In genomic region chr17:57919912-57920311, GRCh38 we compare ENCODE assay signal across 23 cellular contexts. TPM values are rescaled to one million over a fixed set of nuclear protein-coding genes. Genes with fewer than 3 reads are reported as not detected.
DNase-seq lines count a peak whose midpoint lies in the region; ATAC-seq and TF ChIP-seq lines count a peak whose summit lies in the region.
"Had no signal": no experiment of that assay in that cellular context is flagged by ENCODE, and none has a peak within 500 bp of the region (broad histone marks: within the 10 kb centered on the region; RNA-seq: fewer than 3 reads in every experiment).

No MANE protein-coding gene starts in this region.

- H3K27me3 Mint-ChIP-seq in endodermal cell (ENCODE audit: insufficient read depth) (peaks cover 9% of the 10 kb centered on the region), neural progenitor cell (ENCODE audit: insufficient read depth, low read depth) (peaks cover 14% of the 10 kb centered on the region), type B pancreatic cell (no peaks in the 10 kb centered on the region)
- H3K27me3 Mint-ChIP-seq: CD4-positive, alpha-beta T cell had no signal

- no peak overlapping the region for H3K9ac ChIP-seq in endodermal cell (ENCODE audit: extremely low read depth, low read length, poor library complexity, severe bottlenecking)
- H3K9ac ChIP-seq in neural progenitor cell: no peak overlapping the region

- H3K27ac ChIP-seq in endodermal cell (ENCODE audit: low read depth, low read length) (peak overlapping the region; percentile 13), neural progenitor cell (peak overlapping the region; percentile 71)
- H3K27ac ChIP-seq: 22Rv1, HL-60 had no signal

- peaks cover 67% of the 10 kb centered on the region for H3F3A ChIP-seq in neural progenitor cell (ENCODE audit: low read depth)

- peaks cover 56% of the 10 kb centered on the region for H3K4me1 Mint-ChIP-seq in endodermal cell
- H3K4me1 Mint-ChIP-seq in neural progenitor cell: peaks cover 86% of the 10 kb centered on the region
- peaks cover 62% of the 10 kb centered on the region for H3K4me1 Mint-ChIP-seq in type B pancreatic cell (ENCODE audit: unreplicated experiment)
- H3K4me1 Mint-ChIP-seq: stimulated activated naive B cell treated with anti-CD40 and anti-IgM and Interleukin-4, amounts not matched to agents 10 μg/mL and 1 μg/mL and 100 μg/mL, for 72 hours had no signal

- H3K36me3 ChIP-seq in endodermal cell (ENCODE audit: control insufficient read depth, insufficient read depth, low read length) (no peaks in the 10 kb centered on the region), neural progenitor cell (no peaks in the 10 kb centered on the region)
- H3K36me3 ChIP-seq: adrenal gland, tibial nerve had no signal

- H3K36me3 Mint-ChIP-seq in endodermal cell (ENCODE audit: low read depth) (peaks cover 2% of the 10 kb centered on the region), neural progenitor cell (peaks cover 2% of the 10 kb centered on the region), type B pancreatic cell (no peaks in the 10 kb centered on the region)
- H3K36me3 Mint-ChIP-seq: stimulated activated naive B cell treated with anti-CD40 and anti-IgM and Interleukin-4, amounts not matched to agents 10 μg/mL and 1 μg/mL and 100 μg/mL, for 72 hours had no signal

- WGBS in endodermal cell (ENCODE audit: insufficient coverage in 1 of 2, insufficient read length in 1 of 2), 2 experiments: 64 to 72% methylated on average over 5 of the region's 5 CpGs

- DNase-seq in NCI-H1417 (lab: John Stamatoyannopoulos, UW): peak in 2 of 3 experiments; percentile 36 to 59
- no peak for DNase-seq in NCI-H1417 treated with DMSO at 0.1 percent for 48 hours (lab: John Stamatoyannopoulos, UW)
- peak; percentile 59 for DNase-seq in endodermal cell
- peak; percentile 60 for DNase-seq in neural progenitor cell (ENCODE audit: low spot score)
- DNase-seq in type B pancreatic cell (ENCODE audit: extremely low spot score, unreplicated experiment): no peak
- no peak for DNase-seq in activated effector memory CD4-positive, alpha-beta T cell treated with anti-CD3 and anti-CD28 coated beads, Interleukin-2, amount 50 U/mL, for 16 hours
- DNase-seq: activated CD4-positive, CD25-positive, alpha-beta regulatory T cell treated with anti-CD3 and anti-CD28 coated beads, Interleukin-2, amount 50 U/mL, for 72 hours; activated CD8-positive, alpha-beta T cell treated with anti-CD3 and anti-CD28 coated beads for 36 hours; activated gamma-delta T cell treated with Interleukin-2 at 50 U/mL for 16 hours; adrenal gland; CD4-positive, alpha-beta T cell; HCEC 1CT; NCI-H187; NCI-H226; PC-3; SHP77 treated with DMSO at 0.1 percent for 48 hours; stimulated activated CD4-positive, alpha-beta T cell treated with anti-CD3 and anti-CD28 coated beads, Interleukin-4, amount 100 ng/mL, for 24 hours; stimulated activated naive B cell treated with anti-CD40 and anti-IgM and Interleukin-4, amounts not matched to agents 10 μg/mL and 1 μg/mL and 100 μg/mL, for 72 hours had no signal

- H3K4me2 ChIP-seq in neural progenitor cell: peak overlapping the region; percentile 60

- H3K27ac Mint-ChIP-seq in endodermal cell (no peak overlapping the region), neural progenitor cell (peak overlapping the region; percentile 91), type B pancreatic cell (peak overlapping the region; percentile 52)
- H3K27ac Mint-ChIP-seq: activated CD8-positive, alpha-beta T cell treated with anti-CD3 and anti-CD28 coated beads for 36 hours; CD4-positive, alpha-beta T cell; stimulated activated naive B cell treated with anti-CD40 and anti-IgM and Interleukin-4, amounts not matched to agents 10 μg/mL and 1 μg/mL and 100 μg/mL, for 72 hours had no signal

- H4K20me1 ChIP-seq in neural progenitor cell (ENCODE audit: low read depth): no peaks in the 10 kb centered on the region

- peaks cover 37% of the 10 kb centered on the region for H3K4me1 ChIP-seq in endodermal cell (ENCODE audit: control insufficient read depth, insufficient read depth, low read length)
- H3K4me1 ChIP-seq in neural progenitor cell: peaks cover 82% of the 10 kb centered on the region

- H3K9me3 ChIP-seq in endodermal cell (ENCODE audit: control insufficient read depth, low read length) (no peaks in the 10 kb centered on the region), neural progenitor cell (ENCODE audit: low read depth) (no peaks in the 10 kb centered on the region)
- H3K9me3 ChIP-seq: adrenal gland, tibial nerve had no signal

- H2AFZ ChIP-seq in neural progenitor cell (replicated peaks): no peak overlapping the region

- no peak for ATAC-seq in GM19397 (IDR thresholded peaks at IDR 0.05; ENCODE audit: unreplicated experiment)
- no peak for ATAC-seq in SK-N-SH treated with all-trans-retinoic acid at 6 μM for 48 hours
- ATAC-seq: activated CD8-positive, alpha-beta T cell treated with anti-CD3 and anti-CD28 coated beads for 36 hours; PC-3; stimulated activated naive B cell treated with anti-CD40 and anti-IgM and Interleukin-4, amounts not matched to agents 10 μg/mL and 1 μg/mL and 100 μg/mL, for 72 hours had no signal

- H3K27me3 ChIP-seq in endodermal cell (ENCODE audit: control insufficient read depth, insufficient read depth, low read length, poor library complexity, severe bottlenecking): no peaks in the 10 kb centered on the region
- H3K27me3 ChIP-seq in neural progenitor cell: no peaks in the 10 kb centered on the region
- H3K27me3 ChIP-seq: adrenal gland, tibial nerve had no signal

- H3K9me3 Mint-ChIP-seq in endodermal cell (no peaks in the 10 kb centered on the region), neural progenitor cell (no peaks in the 10 kb centered on the region), type B pancreatic cell (no peaks in the 10 kb centered on the region)
- H3K9me3 Mint-ChIP-seq: activated CD8-positive, alpha-beta T cell treated with anti-CD3 and anti-CD28 coated beads for 36 hours; CD4-positive, alpha-beta T cell; stimulated activated naive B cell treated with anti-CD40 and anti-IgM and Interleukin-4, amounts not matched to agents 10 μg/mL and 1 μg/mL and 100 μg/mL, for 72 hours had no signal

- H3K4me3 Mint-ChIP-seq in endodermal cell (no peak overlapping the region), neural progenitor cell (no peak overlapping the region), type B pancreatic cell (no peak overlapping the region)
- H3K4me3 Mint-ChIP-seq: activated CD8-positive, alpha-beta T cell treated with anti-CD3 and anti-CD28 coated beads for 36 hours; CD4-positive, alpha-beta T cell; stimulated activated naive B cell treated with anti-CD40 and anti-IgM and Interleukin-4, amounts not matched to agents 10 μg/mL and 1 μg/mL and 100 μg/mL, for 72 hours had no signal

- TF ChIP-seq CTCF in endodermal cell (conservative IDR thresholded peaks at IDR 0.05) (no peak), neural progenitor cell (IDR thresholded peaks at IDR 0.05) (no peak), type B pancreatic cell (conservative IDR thresholded peaks at IDR 0.05) (no peak)

- H3K4me3 ChIP-seq in endodermal cell (ENCODE audit: low read length) (no peak overlapping the region), neural progenitor cell (peak overlapping the region; percentile 5)
- H3K4me3 ChIP-seq: adrenal gland, tibial nerve had no signal

- no peaks in the 10 kb centered on the region for H3K79me2 ChIP-seq in neural progenitor cell (ENCODE audit: low read depth)

TF ChIP-seq in SK-N-SH treated with all-trans-retinoic acid at 6 μM for 48 hours, 23 proteins besides CTCF, POLR2A, EP300 and RAD21:
- TF ChIP-seq ZFP30 (CRISPR knock-in tag; IDR thresholded peaks at IDR 0.05): no peak
- no peak for TF ChIP-seq BACH2 (CRISPR knock-in tag; IDR thresholded peaks at IDR 0.05; ENCODE audit: borderline replicate concordance)
- TF ChIP-seq SNAI2 (CRISPR knock-in tag; IDR thresholded peaks at IDR 0.05): no peak
- no peak for TF ChIP-seq CREB5 (CRISPR knock-in tag; IDR thresholded peaks at IDR 0.05; ENCODE audit: low read depth)

RNA-seq across cellular contexts. Expression of gene CUEDC1, which starts 35.3 kb away (rescaled TPM):
- 10 to 100 TPM; 11.0 to 18.7 TPM for total RNA-seq in endodermal cell
- 43.5 TPM for polyA plus RNA-seq in endodermal cell (2013, experiment 1 of 2)
- polyA plus RNA-seq in endodermal cell (2013, experiment 2 of 2): 39.6 TPM
- 8.8 and 14.7 TPM in 2 replicates for total RNA-seq in neural progenitor cell (ENCODE audit: low replicate concordance)
- 29.8 and 31.3 TPM in 2 replicates for total RNA-seq in type B pancreatic cell (ENCODE audit: low replicate concordance)

Comparison
In these comparisons a context has a peak if more than half of its experiments do, and no peak if none do; other contexts are left out.
1. DNase-seq: peak in NCI-H1417 (2 of 3), endodermal cell (single experiment) and neural progenitor cell (single experiment); none in NCI-H1417 treated with DMSO at 0.1 percent for 48 hours (single experiment), type B pancreatic cell (single experiment) and activated effector memory CD4-positive, alpha-beta T cell treated with anti-CD3 and anti-CD28 coated beads, Interleukin-2, amount 50 U/mL, for 16 hours (single experiment).